Comparison of ENCODE assay signal across 34 cellular contexts in genomic region chr2:181607629-181608627, GRCh38. TPM values are rescaled to one million over a fixed set of nuclear protein-coding genes. Genes with fewer than 3 reads are reported as not detected.
DNase-seq lines count a peak whose midpoint lies in the region; ATAC-seq and TF ChIP-seq lines count a peak whose summit lies in the region.
"Had no signal": no experiment of that assay in that cellular context is flagged by ENCODE, and none has a peak within 500 bp of the region (broad histone marks: within the 10 kb centered on the region; RNA-seq: fewer than 3 reads in every experiment).

No MANE protein-coding gene starts in this region.

- CTCF ChIA-PET in activated CD4-positive, alpha-beta T cell treated with anti-CD3 and anti-CD28 coated beads for 36 hours (lab: Charles Lee), result interaction anchor here (0.5 to 0.8 kb wide), 2 partner anchors 116 to 1153 kb away, joined by 3 read pairs; no protein-coding TSS in a partner anchor
- CTCF ChIA-PET in WTC11 (lab: Charles Lee), result interaction anchor here (1.0 to 1.6 kb wide), 3 partner anchors 23 to 107 kb away, joined by 3 to 7 read pairs (median 4); no protein-coding TSS in a partner anchor

- no peaks in the 10 kb centered on the region for H3K27me3 Mint-ChIP-seq in activated CD4-positive, alpha-beta T cell treated with anti-CD3 and anti-CD28 coated beads for 36 hours
- H3K27me3 Mint-ChIP-seq in WTC11 (ENCODE audit: low read depth), result no peaks in the 10 kb centered on the region

- H3K27ac Mint-ChIP-seq in activated CD4-positive, alpha-beta T cell treated with anti-CD3 and anti-CD28 coated beads for 36 hours, result peak overlapping the region; percentile 4
- H3K27ac Mint-ChIP-seq in WTC11, result no peak overlapping the region
- H3K27ac Mint-ChIP-seq: T-helper 1 cell treated with Interleukin-12 subunit alpha and Interleukin-12 subunit beta and Interleukin-4 antibody, amounts not matched to agents 30 μg/mL and 1 μg/mL, for 36 hours had no signal

- H3K9me3 Mint-ChIP-seq in activated CD4-positive, alpha-beta T cell treated with anti-CD3 and anti-CD28 coated beads for 36 hours (ENCODE audit: low read depth), result no peaks in the 10 kb centered on the region
- H3K9me3 Mint-ChIP-seq in WTC11, result peaks cover 4% of the 10 kb centered on the region

- no peaks in the 10 kb centered on the region for H3K36me3 Mint-ChIP-seq in activated CD4-positive, alpha-beta T cell treated with anti-CD3 and anti-CD28 coated beads for 36 hours (ENCODE audit: low read depth)
- no peaks in the 10 kb centered on the region for H3K36me3 Mint-ChIP-seq in WTC11

- peak overlapping the region in 10 of 11 experiments; percentile 10 to 67 (median 40); a peak in 16 of 22 replicates for H3K4me2 ChIP-seq in BLaER1 treated with 17β-estradiol and CSF1 and Interleukin-3, amounts not matched to agents 10 nM and 100 nM
- H3K4me2 ChIP-seq: A549, SK-N-SH had no signal

- no peak for TF ChIP-seq CTCF in WTC11 (IDR thresholded peaks at IDR 0.05)

- intact Hi-C loops in activated CD4-positive, alpha-beta T cell treated with anti-CD3 and anti-CD28 coated beads for 36 hours (cut with DNase I, micrococcal nuclease), result no loop called here

- no peak overlapping the region for H3K9ac ChIP-seq in BLaER1 treated with 17β-estradiol and CSF1 and Interleukin-3, amounts not matched to agents 10 nM and 100 nM
- H3K9ac ChIP-seq: SK-N-SH had no signal

- peak overlapping the region in 1 of 11 experiments; percentile 29; a peak in 2 of 22 replicates for H3K27ac ChIP-seq in BLaER1 treated with 17β-estradiol and CSF1 and Interleukin-3, amounts not matched to agents 10 nM and 100 nM
- H3K27ac ChIP-seq: A549, breast epithelium, heart left ventricle, thyroid gland, uterus had no signal

- no peak overlapping the region for H3K4me3 ChIP-seq in BLaER1 treated with 17β-estradiol and CSF1 and Interleukin-3, amounts not matched to agents 10 nM and 100 nM
- no peak overlapping the region for H3K4me3 ChIP-seq in Jurkat, Clone E6-1 (ENCODE audit: low read length)
- H3K4me3 ChIP-seq: A549, breast epithelium, heart left ventricle, K562, MG63, thyroid gland, uterus had no signal

- H3K4me1 Mint-ChIP-seq in activated CD4-positive, alpha-beta T cell treated with anti-CD3 and anti-CD28 coated beads for 36 hours, result peaks cover 19% of the 10 kb centered on the region
- H3K4me1 Mint-ChIP-seq in WTC11, result peaks cover 17% of the 10 kb centered on the region

- no peaks in the 10 kb centered on the region for H4K20me1 ChIP-seq in BLaER1 treated with 17β-estradiol and CSF1 and Interleukin-3, amounts not matched to agents 10 nM and 100 nM

- no peak for ATAC-seq in activated CD4-positive, alpha-beta T cell treated with anti-CD3 and anti-CD28 coated beads for 36 hours
- peak; percentile 79 for ATAC-seq in WTC11
- ATAC-seq in HG02623 (IDR thresholded peaks at IDR 0.05; ENCODE audit: unreplicated experiment), result no peak
- ATAC-seq: A549; activated T-cell treated with anti-CD3 and anti-CD28 coated beads, Interleukin-2, amount 50 U/mL, for 4 hours; heart left ventricle; K562; right cardiac atrium had no signal

- POLR2A ChIA-PET in activated CD4-positive, alpha-beta T cell treated with anti-CD3 and anti-CD28 coated beads for 36 hours (lab: Charles Lee), result no interaction called here
- POLR2A ChIA-PET in WTC11 (lab: Charles Lee), result interaction anchor here (0.6 kb wide), 1 partner anchor 282 kb away, joined by 3 read pairs; no protein-coding TSS in a partner anchor

- peaks cover 0 to 15% (median 10%) of the 10 kb centered on the region in 11 experiments; a peak in 16 of 22 replicates for H3K9me3 ChIP-seq in BLaER1 treated with 17β-estradiol and CSF1 and Interleukin-3, amounts not matched to agents 10 nM and 100 nM (replicated peaks in 1 of 11)
- H3K9me3 ChIP-seq: A549, MG63, SK-N-SH, thyroid gland, uterus had no signal

- H3K36me3 ChIP-seq in BLaER1 treated with 17β-estradiol and CSF1 and Interleukin-3, amounts not matched to agents 10 nM and 100 nM, result no peaks in the 10 kb centered on the region
- H3K36me3 ChIP-seq: breast epithelium, heart left ventricle, MG63, thyroid gland, uterus had no signal

- DNase-seq in activated CD4-positive, alpha-beta T cell treated with anti-CD3 and anti-CD28 coated beads for 36 hours, result peak; percentile 18
- no peak for DNase-seq in activated CD4-positive, alpha-beta T cell treated with anti-CD3 and anti-CD28 coated beads for 1 hour
- DNase-seq in Jurkat, Clone E6-1 (ENCODE audit: low read depth, low spot score), result peak; percentile 45
- DNase-seq in WTC11 (ENCODE audit: low spot score) (no peak), DMS114 treated with DMSO at 0.1 percent for 48 hours (lab: John Stamatoyannopoulos, UW; ENCODE audit: unreplicated experiment) (no peak), occipital lobe (lab: John Stamatoyannopoulos, UW) (no peak)
- DNase-seq: activated CD4-positive, CD25-positive, alpha-beta regulatory T cell treated with anti-CD3 and anti-CD28 coated beads, Interleukin-2, amount 50 U/mL, for 72 hours; activated gamma-delta T cell treated with Interleukin-2 at 50 U/mL for 16 hours; activated T-cell treated with anti-CD3 and anti-CD28 coated beads, Interleukin-2, amount 50 U/mL, for 4 hours; DMS53; foreskin melanocyte; heart left ventricle; MG63; NCI-H1105; NCI-H187; NCI-H2171; right cardiac atrium; SK-N-SH; stimulated activated CD4-positive, alpha-beta T cell treated with anti-CD3 and anti-CD28 coated beads, Interleukin-1b, Interleukin-23, amount 100 ng/mL, for 48 hours; stimulated activated CD8-positive, alpha-beta memory T cell treated with anti-CD3 and anti-CD28 coated beads, Interleukin-4, amount 100 ng/mL, for 48 hours; thyroid gland; uterus had no signal

- H3K27me3 ChIP-seq in BLaER1 treated with 17β-estradiol and CSF1 and Interleukin-3, amounts not matched to agents 10 nM and 100 nM, result no peaks in the 10 kb centered on the region
- H3K27me3 ChIP-seq: breast epithelium, thyroid gland, uterus had no signal

- peaks cover 4 to 14% (median 12%) of the 10 kb centered on the region in 10 experiments; a peak in 19 of 20 replicates for H3K4me1 ChIP-seq in BLaER1 treated with 17β-estradiol and CSF1 and Interleukin-3, amounts not matched to agents 10 nM and 100 nM
- H3K4me1 ChIP-seq: A549, breast epithelium, thyroid gland, uterus had no signal

- no peak overlapping the region for H3K4me3 Mint-ChIP-seq in activated CD4-positive, alpha-beta T cell treated with anti-CD3 and anti-CD28 coated beads for 36 hours
- H3K4me3 Mint-ChIP-seq in WTC11, result no peak overlapping the region
- H3K4me3 Mint-ChIP-seq: activated T-cell treated with anti-CD3 and anti-CD28 coated beads, Interleukin-2, amount 50 U/mL, for 4 hours; T-helper 1 cell treated with Interleukin-12 subunit alpha and Interleukin-12 subunit beta and Interleukin-4 antibody, amounts not matched to agents 30 μg/mL and 1 μg/mL, for 36 hours had no signal

TF ChIP-seq in WTC11, 78 proteins besides CTCF, POLR2A, EP300 and RAD21:
- TF ChIP-seq MAX (CRISPR knock-in tag; IDR thresholded peaks at IDR 0.05) (no peak), ATF1 (CRISPR knock-in tag; IDR thresholded peaks at IDR 0.05) (no peak), JAZF1 (CRISPR knock-in tag; IDR thresholded peaks at IDR 0.05) (no peak), MYBL2 (CRISPR knock-in tag; IDR thresholded peaks at IDR 0.05) (no peak)

RNA-seq across cellular contexts. Expression of gene CERKL, which starts 49.0 kb away (rescaled TPM):
- under 1 TPM in 1 of 2 experiments, not detected in 1; 0.07 TPM for total RNA-seq in activated CD4-positive, alpha-beta T cell treated with anti-CD3 and anti-CD28 coated beads for 36 hours
- 29.5 TPM for polyA plus RNA-seq in Jurkat, Clone E6-1 (2012; ENCODE audit: insufficient read depth, insufficient read length)
- 0.14 to 0.24 TPM in 2 of 3 replicates, not detected in the other for total RNA-seq in WTC11 (2021)
- total RNA-seq in occipital lobe, result 1.1 TPM
- total RNA-seq: heart left ventricle, HT1080, K562, mesenteric fat pad, myocyte, NCI-H460, OCI-LY7, posterior vena cava, right cardiac atrium, thyroid gland had no signal
- polyA plus RNA-seq: heart left ventricle, right cardiac atrium had no signal

Comparison
In these comparisons a context has a peak if more than half of its experiments do, and no peak if none do; other contexts are left out.
1. DNase-seq: peak in activated CD4-positive, alpha-beta T cell treated with anti-CD3 and anti-CD28 coated beads for 36 hours (single experiment) and Jurkat, Clone E6-1 (single experiment); none in activated CD4-positive, alpha-beta T cell treated with anti-CD3 and anti-CD28 coated beads for 1 hour (single experiment), WTC11 (single experiment), DMS114 treated with DMSO at 0.1 percent for 48 hours (single experiment) and occipital lobe (single experiment).